ENCODE assay signal across 20 cellular contexts in genomic region chr2:17043173-17043572, GRCh38.
DNase-seq lines count a peak whose midpoint lies in the region; ATAC-seq and TF ChIP-seq lines count a peak whose summit lies in the region.
"Had no signal": no experiment of that assay in that cellular context is flagged by ENCODE, and none has a peak within 500 bp of the region (broad histone marks: within the 10 kb centered on the region; RNA-seq: fewer than 3 reads in every experiment).

No MANE protein-coding gene starts in this region.

- H3K27ac Mint-ChIP-seq in progenitor cell of endocrine pancreas, result no peak overlapping the region
- no peak overlapping the region for H3K27ac Mint-ChIP-seq in effector memory CD8-positive, alpha-beta T cell
- H3K27ac Mint-ChIP-seq: activated CD4-positive, alpha-beta memory T cell treated with anti-CD3 and anti-CD28 coated beads, Interleukin-2, amount 10 ng/mL, durations not matched to agents 7 days and 5 days; activated naive CD8-positive, alpha-beta T cell treated with anti-CD3 and anti-CD28 coated beads, Interleukin-2, amount 10 ng/mL, durations not matched to agents 7 days and 5 days; activated T-cell treated with anti-CD3 and anti-CD28 coated beads, Interleukin-2, amount 50 U/mL, for 72 hours; CD14-positive monocyte had no signal

- peak; percentile 91 for ATAC-seq in HG02870 (IDR thresholded peaks at IDR 0.05; ENCODE audit: unreplicated experiment)
- no peak for ATAC-seq in effector memory CD8-positive, alpha-beta T cell (replicated peaks)
- ATAC-seq in GM18873 (IDR thresholded peaks at IDR 0.05; ENCODE audit: low FRiP score, unreplicated experiment), result no peak
- ATAC-seq: activated T-cell treated with anti-CD3 and anti-CD28 coated beads, Interleukin-2, amount 50 U/mL, for 72 hours; heart left ventricle had no signal

- H3K4me1 Mint-ChIP-seq in progenitor cell of endocrine pancreas (ENCODE audit: low read depth), result peaks cover 4% of the 10 kb centered on the region
- no peaks in the 10 kb centered on the region for H3K4me1 Mint-ChIP-seq in effector memory CD8-positive, alpha-beta T cell (ENCODE audit: low read depth in 2 of 2)
- H3K4me1 Mint-ChIP-seq: activated CD4-positive, alpha-beta memory T cell treated with anti-CD3 and anti-CD28 coated beads, Interleukin-2, amount 10 ng/mL, durations not matched to agents 7 days and 5 days; activated naive CD8-positive, alpha-beta T cell treated with anti-CD3 and anti-CD28 coated beads, Interleukin-2, amount 10 ng/mL, durations not matched to agents 7 days and 5 days; CD14-positive monocyte had no signal

- TF ChIP-seq CTCF in fibroblast of the aortic adventitia (IDR thresholded peaks at IDR 0.05; ENCODE audit: insufficient read depth, low read length) (no peak), progenitor cell of endocrine pancreas (IDR thresholded peaks at IDR 0.05; ENCODE audit: unreplicated experiment) (no peak)

- H3K4me3 Mint-ChIP-seq in progenitor cell of endocrine pancreas (ENCODE audit: low read depth), result no peak overlapping the region
- H3K4me3 Mint-ChIP-seq in effector memory CD8-positive, alpha-beta T cell, result no peak overlapping the region
- H3K4me3 Mint-ChIP-seq: activated CD4-positive, alpha-beta memory T cell treated with anti-CD3 and anti-CD28 coated beads, Interleukin-2, amount 10 ng/mL, durations not matched to agents 7 days and 5 days; activated naive CD8-positive, alpha-beta T cell treated with anti-CD3 and anti-CD28 coated beads, Interleukin-2, amount 10 ng/mL, durations not matched to agents 7 days and 5 days; activated T-cell treated with anti-CD3 and anti-CD28 coated beads, Interleukin-2, amount 50 U/mL, for 72 hours; CD14-positive monocyte had no signal

- no peaks in the 10 kb centered on the region for H3K36me3 Mint-ChIP-seq in progenitor cell of endocrine pancreas (ENCODE audit: insufficient read depth)
- no peaks in the 10 kb centered on the region for H3K36me3 Mint-ChIP-seq in effector memory CD8-positive, alpha-beta T cell (ENCODE audit: insufficient read depth)
- H3K36me3 Mint-ChIP-seq: activated naive CD8-positive, alpha-beta T cell treated with anti-CD3 and anti-CD28 coated beads, Interleukin-2, amount 10 ng/mL, durations not matched to agents 7 days and 5 days; CD14-positive monocyte had no signal

- DNase-seq in amniotic epithelial cell (ENCODE audit: low read depth) (peak; percentile 19), fibroblast of the aortic adventitia (ENCODE audit: low read depth) (peak; percentile 24), progenitor cell of endocrine pancreas (ENCODE audit: low spot score, unreplicated experiment) (no peak)
- DNase-seq in effector memory CD8-positive, alpha-beta T cell, result no peak
- DNase-seq in NK-92 treated with Interleukin-12 subunit alpha and Interleukin-12 subunit beta, amount 100 ng/mL, for 24 hours (lab: John Stamatoyannopoulos, UW), result no peak
- DNase-seq: activated CD4-positive, alpha-beta memory T cell treated with anti-CD3 and anti-CD28 coated beads, Interleukin-2, amount 10 ng/mL, durations not matched to agents 7 days and 5 days; activated naive CD8-positive, alpha-beta T cell treated with anti-CD3 and anti-CD28 coated beads, Interleukin-2, amount 10 ng/mL, durations not matched to agents 7 days and 5 days; activated T-cell treated with anti-CD3 and anti-CD28 coated beads, Interleukin-2, amount 50 U/mL, for 72 hours; heart left ventricle; KBM-7; kidney; NCI-H2171; nucleus accumbens; right lobe of liver; RPMI8226; stimulated activated CD4-positive, alpha-beta T cell treated with anti-CD3 and anti-CD28 coated beads, Interleukin-4, amount 100 ng/mL, for 4 hours; SW 1271 had no signal

- no peaks in the 10 kb centered on the region for H3K27me3 Mint-ChIP-seq in progenitor cell of endocrine pancreas
- H3K27me3 Mint-ChIP-seq in effector memory CD8-positive, alpha-beta T cell, result no peaks in the 10 kb centered on the region
- H3K27me3 Mint-ChIP-seq: activated CD4-positive, alpha-beta memory T cell treated with anti-CD3 and anti-CD28 coated beads, Interleukin-2, amount 10 ng/mL, durations not matched to agents 7 days and 5 days; activated naive CD8-positive, alpha-beta T cell treated with anti-CD3 and anti-CD28 coated beads, Interleukin-2, amount 10 ng/mL, durations not matched to agents 7 days and 5 days had no signal

- no peak overlapping the region for H3K4me3 ChIP-seq in fibroblast of the aortic adventitia (ENCODE audit: low read depth, low read length)
- H3K4me3 ChIP-seq: heart left ventricle, right lobe of liver had no signal

- H3K9me3 Mint-ChIP-seq in progenitor cell of endocrine pancreas (ENCODE audit: low read depth), result no peaks in the 10 kb centered on the region
- H3K9me3 Mint-ChIP-seq in effector memory CD8-positive, alpha-beta T cell, result peaks cover 11 to 21% of the 10 kb centered on the region in 2 donors

Comparison
In these comparisons a context has a peak if more than half of its experiments do, and no peak if none do; other contexts are left out.
1. DNase-seq: peak in amniotic epithelial cell (single experiment) and fibroblast of the aortic adventitia (single experiment); none in progenitor cell of endocrine pancreas (single experiment), effector memory CD8-positive, alpha-beta T cell (0 of 3) and NK-92 treated with Interleukin-12 subunit alpha and Interleukin-12 subunit beta, amount 100 ng/mL, for 24 hours (single experiment).